In the genomic region with DNA sequence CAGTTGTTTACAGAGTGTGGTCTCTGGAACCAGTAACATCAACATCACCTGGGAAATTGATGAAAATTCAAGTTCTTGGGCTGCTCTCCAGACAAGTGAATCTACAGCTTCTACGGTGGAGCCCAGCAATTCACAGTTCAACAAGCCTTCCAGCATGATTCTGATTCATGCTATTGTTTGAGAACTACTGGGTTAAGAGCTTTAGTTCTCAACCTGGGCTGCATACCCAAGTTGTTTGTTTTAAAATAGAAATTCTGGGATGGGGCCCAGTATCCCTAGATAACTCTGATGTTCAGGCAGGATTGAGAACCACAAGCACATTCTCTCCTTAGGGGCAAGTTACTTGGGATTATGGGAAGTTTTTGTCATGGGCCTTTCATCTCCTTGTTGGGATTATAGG, we compare ENCODE assay signal across 25 cellular contexts. TPM values are rescaled to one million over a fixed set of nuclear protein-coding genes. Genes with fewer than 3 reads are reported as not detected.
DNase-seq lines count a peak whose midpoint lies in the region; ATAC-seq and TF ChIP-seq lines count a peak whose summit lies in the region.
"Had no signal": no experiment of that assay in that cellular context is flagged by ENCODE, and none has a peak within 500 bp of the region (broad histone marks: within the 10 kb centered on the region; RNA-seq: fewer than 3 reads in every experiment).

No MANE protein-coding gene starts in this region.

- intact Hi-C loops in esophagus muscularis mucosa (cut with DNase I), result no loop called here
- intact Hi-C loops in head of caudate nucleus (cut with DNase I), result no loop called here

- peak overlapping the region; percentile 87 for H3K27ac Mint-ChIP-seq in stimulated activated effector memory CD8-positive, alpha-beta T cell treated with anti-CD3 and anti-CD28 coated beads, Interleukin-12 subunit alpha, Interleukin-12 subunit beta, amount 100 ng/mL, for 72 hours
- H3K27ac Mint-ChIP-seq: memory B cell had no signal

- no peak for ATAC-seq in stimulated activated effector memory CD8-positive, alpha-beta T cell treated with anti-CD3 and anti-CD28 coated beads, Interleukin-12 subunit alpha, Interleukin-12 subunit beta, amount 100 ng/mL, for 72 hours

- H3K36me3 ChIP-seq in SJSA1, result no peaks in the 10 kb centered on the region
- no peaks in the 10 kb centered on the region for H3K36me3 ChIP-seq in esophagus muscularis mucosa
- H3K36me3 ChIP-seq: right atrium auricular region had no signal

- TF ChIP-seq POLR2A in esophagus muscularis mucosa (IDR thresholded peaks at IDR 0.05; ENCODE audit: low read depth), result no peak

- TF ChIP-seq CTCF in GM12865 (IDR thresholded peaks at IDR 0.05; ENCODE audit: insufficient read depth, low read depth, low read length, missing control alignments) (no peak), esophagus muscularis mucosa (IDR thresholded peaks at IDR 0.05) (no peak)

- H3K4me1 ChIP-seq in SJSA1 (replicated peaks), result peaks cover 21% of the 10 kb centered on the region
- H3K4me1 ChIP-seq in esophagus muscularis mucosa, result peaks cover 0 to 13% (median 8%) of the 10 kb centered on the region in 4 donors
- H3K4me1 ChIP-seq: foreskin keratinocyte, right atrium auricular region had no signal

- no peak for TF ChIP-seq EP300 in esophagus muscularis mucosa (IDR thresholded peaks at IDR 0.05)

- H3K4me3 Mint-ChIP-seq in stimulated activated effector memory CD8-positive, alpha-beta T cell treated with anti-CD3 and anti-CD28 coated beads, Interleukin-12 subunit alpha, Interleukin-12 subunit beta, amount 100 ng/mL, for 72 hours, result no peak overlapping the region
- H3K4me3 Mint-ChIP-seq: activated CD8-positive, alpha-beta T cell treated with anti-CD3 and anti-CD28 coated beads for 36 hours; CD4-positive, CD25-positive, alpha-beta regulatory T cell; memory B cell had no signal

- H3K27me3 ChIP-seq in SJSA1 (replicated peaks) (no peaks in the 10 kb centered on the region), esophagus muscularis mucosa (no peaks in the 10 kb centered on the region)
- H3K27me3 ChIP-seq: foreskin keratinocyte, right atrium auricular region had no signal

- H3K27ac ChIP-seq in SJSA1 (peak overlapping the region; percentile 68), esophagus muscularis mucosa (replicated peaks in 1 of 4) (peak overlapping the region; percentile 66 to 72 (median 71))
- H3K27ac ChIP-seq: foreskin keratinocyte had no signal

- H3K4me1 Mint-ChIP-seq in stimulated activated effector memory CD8-positive, alpha-beta T cell treated with anti-CD3 and anti-CD28 coated beads, Interleukin-12 subunit alpha, Interleukin-12 subunit beta, amount 100 ng/mL, for 72 hours, result peaks cover 12% of the 10 kb centered on the region

- H3K9me3 Mint-ChIP-seq in stimulated activated effector memory CD8-positive, alpha-beta T cell treated with anti-CD3 and anti-CD28 coated beads, Interleukin-12 subunit alpha, Interleukin-12 subunit beta, amount 100 ng/mL, for 72 hours, result no peaks in the 10 kb centered on the region

- WGBS in esophagus muscularis mucosa, result 50% methylated on average over 1 of the region's 1 CpG

- H3K4me3 ChIP-seq in GM12865 (ENCODE audit: low read depth, low read length) (peak overlapping the region; percentile 45), SJSA1 (no peak overlapping the region), esophagus muscularis mucosa (no peak overlapping the region)
- H3K4me3 ChIP-seq: right atrium auricular region had no signal

- DNase-seq in GM12865 (ENCODE audit: low read depth) (no peak), SJSA1 (ENCODE audit: low read depth in 1 of 2, low spot score in 2 of 2) (peak in 1 of 2 experiments; percentile 43), esophagus muscularis mucosa (ENCODE audit: extremely low spot score) (no peak), NCI-H69 (lab: John Stamatoyannopoulos, UW) (no peak), inferior parietal cortex (ENCODE audit: extremely low spot score) (no peak), head of caudate nucleus (no peak), globus pallidus (ENCODE audit: low spot score) (no peak)
- DNase-seq in stimulated activated effector memory CD8-positive, alpha-beta T cell treated with anti-CD3 and anti-CD28 coated beads, Interleukin-12 subunit alpha, Interleukin-12 subunit beta, amount 100 ng/mL, for 72 hours (ENCODE audit: low spot score in 2 of 2), result no peak
- DNase-seq: activated CD4-positive, CD25-positive, alpha-beta regulatory T cell; activated CD8-positive, alpha-beta T cell treated with anti-CD3 and anti-CD28 coated beads for 36 hours; activated naive CD4-positive, alpha-beta T cell; amniotic stem cell; CD4-positive, CD25-positive, alpha-beta regulatory T cell; cerebellar nuclear complex; GDM1; kidney glomerular epithelial cell; NCI-H1092; NCI-H2107; NCI-H510A treated with DMSO at 0.1 percent for 48 hours; nucleus accumbens; substantia nigra; T-helper 9 cell had no signal

- peaks cover 8% of the 10 kb centered on the region for H3K36me3 Mint-ChIP-seq in stimulated activated effector memory CD8-positive, alpha-beta T cell treated with anti-CD3 and anti-CD28 coated beads, Interleukin-12 subunit alpha, Interleukin-12 subunit beta, amount 100 ng/mL, for 72 hours
- H3K36me3 Mint-ChIP-seq: CD4-positive, CD25-positive, alpha-beta regulatory T cell; memory B cell had no signal

- H3K9me3 ChIP-seq in SJSA1 (replicated peaks) (peaks cover 2% of the 10 kb centered on the region; the same call in 1 of the 2 replicates), esophagus muscularis mucosa (no peaks in the 10 kb centered on the region)

RNA-seq across cellular contexts. Expression of gene PGK1, which starts 37.9 kb away (rescaled TPM):
- total RNA-seq in SJSA1 (2014; rRNA removed; shearing (Covaris generic)), result 473 and 636 TPM in 2 replicates
- total RNA-seq in esophagus muscularis mucosa, result 100 to 1,000 TPM; 187 to 236 (median 229) TPM
